In the genomic region with DNA sequence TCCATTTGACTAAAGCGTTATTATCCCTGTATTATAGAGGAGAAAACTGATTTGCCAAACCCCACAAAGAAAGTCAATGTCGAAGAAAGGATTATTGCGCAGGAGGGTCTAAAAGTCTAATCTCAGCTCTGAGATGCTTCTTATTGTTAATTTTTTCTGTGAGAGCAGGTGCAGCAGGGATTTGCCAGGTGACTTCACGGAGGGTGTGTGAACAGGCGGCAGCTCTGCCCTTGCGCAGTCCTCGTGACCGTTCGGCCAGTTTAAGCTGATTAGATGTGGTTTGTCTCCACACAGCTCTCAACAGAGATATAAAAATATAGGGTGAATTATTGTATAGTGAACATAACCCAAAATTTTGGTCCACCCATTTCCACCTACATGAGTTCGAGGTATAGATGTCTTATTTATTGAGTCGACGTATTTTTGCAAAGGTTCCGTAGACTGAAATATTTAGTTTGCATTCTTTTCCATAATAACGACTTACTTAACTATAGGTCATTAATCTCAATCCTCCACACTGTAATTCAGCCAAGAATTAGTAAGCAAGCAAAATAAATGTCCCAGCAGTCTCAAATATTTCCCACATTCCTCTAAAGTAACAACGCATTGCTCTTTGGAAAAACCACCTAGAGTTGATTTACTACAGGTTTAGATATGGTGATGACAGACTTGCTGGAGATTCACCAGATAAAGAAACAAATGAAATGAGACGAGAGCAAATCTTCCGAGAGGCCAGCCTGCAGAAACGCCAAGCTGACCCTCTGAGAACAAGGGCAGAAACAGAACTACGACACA, we compare ENCODE assay signal across 30 cellular contexts. TPM values are rescaled to one million over a fixed set of nuclear protein-coding genes. Genes with fewer than 3 reads are reported as not detected.
"Had no signal": no experiment of that assay in that cellular context is flagged by ENCODE, and none has a peak within 500 bp of the region (broad histone marks: within the 10 kb centered on the region; RNA-seq: fewer than 3 reads in every experiment).

No MANE protein-coding gene starts in this region.

- ATAC-seq: esophagus mucosa; heart right ventricle; left ventricle myocardium superior; lower lobe of right lung; mucosa of descending colon; natural killer cell treated with Interleukin-12 subunit alpha and Interleukin-12 subunit beta and Interleukin-15 and Interleukin-18, amount 100 ng/mL, for 72 hours; right lobe of liver; stimulated activated naive B cell treated with anti-CD40 and anti-IgM and Interleukin-4, amounts not matched to agents 10 μg/mL and 1 μg/mL and 100 μg/mL, for 72 hours had no signal

- FAIRE-seq: small intestine, urothelium cell line had no signal

- H3K4me1 Mint-ChIP-seq: naive B cell; stimulated activated naive B cell treated with anti-CD40 and anti-IgM and Interleukin-4, amounts not matched to agents 10 μg/mL and 1 μg/mL and 100 μg/mL, for 72 hours had no signal

- H3K79me2 ChIP-seq: parathyroid adenoma had no signal

- H3K27me3 ChIP-seq: colonic mucosa, heart right ventricle, right lobe of liver, tibial nerve, upper lobe of left lung had no signal

- H3K27me3 Mint-ChIP-seq: dendritic cell treated with granulocyte-macrophage colony-stimulating factor and Interleukin-4, amounts not matched to agents 40 ng/mL and 50 ng/mL, for 4 days; naive B cell; natural killer cell treated with Interleukin-12 subunit alpha and Interleukin-12 subunit beta and Interleukin-15 and Interleukin-18, amount 100 ng/mL, for 72 hours; stimulated activated naive B cell treated with anti-CD40 and anti-IgM and Interleukin-4, amounts not matched to agents 10 μg/mL and 1 μg/mL and 100 μg/mL, for 72 hours; stimulated activated naive CD8-positive, alpha-beta T cell treated with anti-CD3 and anti-CD28 coated beads, Interleukin-15, Interleukin-2, amounts not matched to agents 100 ng/mL and 50 ng/mL, for 24 hours had no signal

- H3K9me3 ChIP-seq: colonic mucosa, lower lobe of right lung, mucosa of descending colon, right lobe of liver, thoracic aorta, tibial nerve, upper lobe of left lung had no signal

- H3K4me1 ChIP-seq: colonic mucosa, lower lobe of right lung, parathyroid adenoma, right lobe of liver, tibial nerve, upper lobe of left lung had no signal

- H3K36me3 ChIP-seq: colonic mucosa, heart right ventricle, lower lobe of right lung, right lobe of liver, thoracic aorta, tibial nerve, upper lobe of left lung had no signal

- H3K4me3 Mint-ChIP-seq: dendritic cell treated with granulocyte-macrophage colony-stimulating factor and Interleukin-4, amounts not matched to agents 40 ng/mL and 50 ng/mL, for 4 days; endodermal cell; naive B cell; natural killer cell treated with Interleukin-12 subunit alpha and Interleukin-12 subunit beta and Interleukin-15 and Interleukin-18, amount 100 ng/mL, for 72 hours; neural crest cell; stimulated activated naive B cell treated with anti-CD40 and anti-IgM and Interleukin-4, amounts not matched to agents 10 μg/mL and 1 μg/mL and 100 μg/mL, for 72 hours; stimulated activated naive CD8-positive, alpha-beta T cell treated with anti-CD3 and anti-CD28 coated beads, Interleukin-15, Interleukin-2, amounts not matched to agents 100 ng/mL and 50 ng/mL, for 24 hours had no signal

- H3K9ac ChIP-seq: parathyroid adenoma had no signal

- H2AFZ ChIP-seq: parathyroid adenoma had no signal

- H3K27ac Mint-ChIP-seq: dendritic cell treated with granulocyte-macrophage colony-stimulating factor and Interleukin-4, amounts not matched to agents 40 ng/mL and 50 ng/mL, for 4 days; endodermal cell; naive B cell; natural killer cell treated with Interleukin-12 subunit alpha and Interleukin-12 subunit beta and Interleukin-15 and Interleukin-18, amount 100 ng/mL, for 72 hours; progenitor cell of endocrine pancreas; stimulated activated naive B cell treated with anti-CD40 and anti-IgM and Interleukin-4, amounts not matched to agents 10 μg/mL and 1 μg/mL and 100 μg/mL, for 72 hours; stimulated activated naive CD8-positive, alpha-beta T cell treated with anti-CD3 and anti-CD28 coated beads, Interleukin-15, Interleukin-2, amounts not matched to agents 100 ng/mL and 50 ng/mL, for 24 hours had no signal

- H3K27ac ChIP-seq: colonic mucosa, epithelial cell of prostate, heart right ventricle, lower lobe of right lung, parathyroid adenoma, right lobe of liver, thoracic aorta, tibial nerve, upper lobe of left lung had no signal

- DNase-seq: colonic mucosa; effector CD8-positive, alpha-beta T cell; endodermal cell; foreskin melanocyte; glutamatergic neuron; heart right ventricle; hippocampal formation; islet precursor cell; kidney glomerular epithelial cell; left ventricle myocardium superior; lower lobe of right lung; mucosa of descending colon; naive B cell; right lobe of liver; small intestine; stimulated activated CD4-positive, alpha-beta T cell treated with anti-CD3 and anti-CD28 coated beads, Interleukin-15, amount 100 ng/mL, for 24 hours; stimulated activated CD4-positive, alpha-beta T cell treated with anti-CD3 and anti-CD28 coated beads, Interleukin-2, amount 100 ng/mL, for 48 hours; stimulated activated naive B cell treated with anti-CD40 and anti-IgM and Interleukin-4, amounts not matched to agents 10 μg/mL and 1 μg/mL and 100 μg/mL, for 72 hours; upper lobe of left lung had no signal

- H3K36me3 Mint-ChIP-seq: naive B cell; natural killer cell treated with Interleukin-12 subunit alpha and Interleukin-12 subunit beta and Interleukin-15 and Interleukin-18, amount 100 ng/mL, for 72 hours; stimulated activated naive B cell treated with anti-CD40 and anti-IgM and Interleukin-4, amounts not matched to agents 10 μg/mL and 1 μg/mL and 100 μg/mL, for 72 hours had no signal

- H3K4me3 ChIP-seq: colonic mucosa, heart right ventricle, lower lobe of right lung, mucosa of descending colon, right lobe of liver, thoracic aorta, tibial nerve, upper lobe of left lung had no signal

RNA-seq across cellular contexts. Expression of a gene that starts 28.7 kb away (rescaled TPM):
- total RNA-seq: natural killer cell treated with Interleukin-12 subunit alpha and Interleukin-12 subunit beta and Interleukin-15 and Interleukin-18, amount 100 ng/mL, for 72 hours had no signal
